Comparison of ENCODE assay signal across 7 cellular contexts in genomic region chr9:91338681-91339080, GRCh38.
"Had no signal": no experiment of that assay in that cellular context is flagged by ENCODE, and none has a peak within 500 bp of the region (broad histone marks: within the 10 kb centered on the region; RNA-seq: fewer than 3 reads in every experiment).

No MANE protein-coding gene starts in this region.

- H3K9me3 Mint-ChIP-seq: IgD-negative memory B cell had no signal

- DNase-seq: GM23248, GOT3, H7, KG1 had no signal

- H3K4me3 Mint-ChIP-seq: IgD-negative memory B cell had no signal

- ATAC-seq: HepG2, K562 had no signal

- H3K27me3 Mint-ChIP-seq: IgD-negative memory B cell had no signal
